9 cellular contexts compared by ENCODE assay signal in the genomic region with DNA sequence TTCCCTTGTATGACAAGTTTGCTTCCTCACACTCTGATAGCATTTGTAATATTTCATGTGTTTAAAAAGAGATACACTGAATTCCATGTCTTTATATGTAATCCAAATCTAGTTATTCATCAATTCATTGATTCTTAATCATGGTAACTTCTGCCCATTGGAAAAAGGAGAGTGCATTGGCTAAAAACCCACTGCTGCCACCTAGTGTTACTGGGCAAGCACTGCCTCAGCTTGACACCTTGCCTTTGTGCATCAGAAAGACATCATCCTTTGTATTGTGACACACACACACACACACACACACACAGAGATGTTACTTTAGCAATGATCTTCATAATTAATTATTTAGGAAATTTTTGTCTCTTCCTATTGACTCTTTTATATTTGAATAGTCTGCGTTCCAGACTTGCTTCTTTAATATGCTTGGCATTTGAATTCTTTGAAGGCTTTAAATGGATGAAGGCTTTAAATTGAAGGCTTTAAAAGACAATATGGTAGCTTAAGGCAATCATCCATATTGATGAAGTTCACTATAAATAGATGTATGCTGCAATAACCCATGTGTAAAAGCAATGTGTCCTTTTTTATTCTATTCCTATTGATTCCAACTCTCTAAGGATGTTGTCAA.
DNase-seq lines count a peak whose midpoint lies in the region; ATAC-seq and TF ChIP-seq lines count a peak whose summit lies in the region.
"Had no signal": no experiment of that assay in that cellular context is flagged by ENCODE, and none has a peak within 500 bp of the region (broad histone marks: within the 10 kb centered on the region; RNA-seq: fewer than 3 reads in every experiment).

No MANE protein-coding gene starts in this region.

- intact Hi-C loops in right lobe of liver (cut with DNase I): no loop called here

- H3K36me3 ChIP-seq in right lobe of liver: no peaks in the 10 kb centered on the region
- H3K36me3 ChIP-seq: BLaER1 had no signal

- ATAC-seq in GM19397 (IDR thresholded peaks at IDR 0.05; ENCODE audit: unreplicated experiment) (peak; percentile 73), HG03575 (IDR thresholded peaks at IDR 0.05; ENCODE audit: extremely low read depth, insufficient number of reproducible peaks, low FRiP score, unreplicated experiment) (peak; percentile 69), right lobe of liver (peak; percentile 86 to 92 (median 88))

- no peak for TF ChIP-seq POLR2A in right lobe of liver (IDR thresholded peaks at IDR 0.05)

- no peaks in the 10 kb centered on the region for H3K4me1 ChIP-seq in right lobe of liver

- DNase-seq in NCI-H1436 (lab: John Stamatoyannopoulos, UW) (peak; percentile 14), NCI-H1436 treated with DMSO at 0.1 percent for 48 hours (lab: John Stamatoyannopoulos, UW) (no peak), NCI-H82 treated with DMSO at 0.1 percent for 48 hours (lab: John Stamatoyannopoulos, UW; ENCODE audit: unreplicated experiment) (peak; percentile 30), cardiac fibroblast (ENCODE audit: low read depth in 2 of 2) (peak; percentile 56 to 61), right lobe of liver (peak in 2 of 3 donors; percentile 31 to 58), ureter (ENCODE audit: low spot score) (peak; percentile 56)

- H3K4me3 ChIP-seq in cardiac fibroblast (replicated peaks in 1 of 2; ENCODE audit: low read depth in 2 of 2, low read length in 2 of 2) (no peak overlapping the region), right lobe of liver (no peak overlapping the region)
- H3K4me3 ChIP-seq: BLaER1 had no signal

- H3K9me3 ChIP-seq in right lobe of liver: no peaks in the 10 kb centered on the region
- H3K9me3 ChIP-seq: BLaER1 had no signal

- H3K27me3 ChIP-seq in right lobe of liver: no peaks in the 10 kb centered on the region
- H3K27me3 ChIP-seq: BLaER1 had no signal

- 40% methylated on average over 1 of the region's 1 CpG for WGBS in right lobe of liver (ENCODE audit: insufficient coverage, low coverage, low lambda C conversion rate, missing lambda C conversion rate)

- no peak overlapping the region for H3K27ac ChIP-seq in right lobe of liver
- H3K27ac ChIP-seq: BLaER1 had no signal

- TF ChIP-seq CTCF in cardiac fibroblast (IDR thresholded peaks at IDR 0.05; ENCODE audit: low read depth, low read length) (peak; percentile 96), right lobe of liver (IDR thresholded peaks at IDR 0.05) (peak; percentile 77 to 91 (median 85))
